In the genomic region with DNA sequence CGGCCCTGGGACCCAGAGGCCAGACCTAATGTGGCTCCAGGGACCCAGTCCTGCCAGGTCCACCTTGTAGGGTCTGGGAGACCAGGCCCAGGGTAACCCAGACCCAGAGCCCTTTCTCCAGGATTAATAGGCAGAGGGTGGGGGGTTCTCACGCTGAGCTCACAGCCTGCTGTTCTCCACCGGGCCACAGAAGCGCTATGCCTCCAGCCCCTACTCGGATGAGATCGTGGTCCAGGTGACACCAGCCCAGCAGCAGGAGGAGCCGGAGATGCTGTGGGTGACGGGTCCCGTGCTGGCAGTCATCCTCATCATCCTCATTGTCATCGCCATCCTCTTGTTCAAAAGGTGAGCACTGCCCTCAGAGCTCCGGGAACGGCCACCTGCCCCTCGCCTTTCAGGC, we compare ENCODE assay signal across 1 cellular context.
TF ChIP-seq lines count a peak whose summit lies in the region.

No MANE protein-coding gene starts in this region.

TF ChIP-seq in IMR-90, 13 proteins besides CTCF, POLR2A, EP300 and RAD21:
- TF ChIP-seq RFX5 (IDR thresholded peaks at IDR 0.05; ENCODE audit: low read depth, low read length) (no peak), RCOR1 (IDR thresholded peaks at IDR 0.05; ENCODE audit: insufficient replicate concordance, low read length) (no peak), CHD1 (IDR thresholded peaks at IDR 0.05; ENCODE audit: low read depth, low read length) (no peak), MAZ (IDR thresholded peaks at IDR 0.05; ENCODE audit: borderline replicate concordance, low read depth, low read length) (no peak), SMC3 (IDR thresholded peaks at IDR 0.05; ENCODE audit: low read depth, low read length) (no peak), MXI1 (IDR thresholded peaks at IDR 0.05; ENCODE audit: borderline replicate concordance, low read depth, low read length) (no peak), USF2 (IDR thresholded peaks at IDR 0.05; ENCODE audit: low read depth, low read length) (no peak)
